Comparison of ENCODE assay signal across 15 cellular contexts in the genomic region with DNA sequence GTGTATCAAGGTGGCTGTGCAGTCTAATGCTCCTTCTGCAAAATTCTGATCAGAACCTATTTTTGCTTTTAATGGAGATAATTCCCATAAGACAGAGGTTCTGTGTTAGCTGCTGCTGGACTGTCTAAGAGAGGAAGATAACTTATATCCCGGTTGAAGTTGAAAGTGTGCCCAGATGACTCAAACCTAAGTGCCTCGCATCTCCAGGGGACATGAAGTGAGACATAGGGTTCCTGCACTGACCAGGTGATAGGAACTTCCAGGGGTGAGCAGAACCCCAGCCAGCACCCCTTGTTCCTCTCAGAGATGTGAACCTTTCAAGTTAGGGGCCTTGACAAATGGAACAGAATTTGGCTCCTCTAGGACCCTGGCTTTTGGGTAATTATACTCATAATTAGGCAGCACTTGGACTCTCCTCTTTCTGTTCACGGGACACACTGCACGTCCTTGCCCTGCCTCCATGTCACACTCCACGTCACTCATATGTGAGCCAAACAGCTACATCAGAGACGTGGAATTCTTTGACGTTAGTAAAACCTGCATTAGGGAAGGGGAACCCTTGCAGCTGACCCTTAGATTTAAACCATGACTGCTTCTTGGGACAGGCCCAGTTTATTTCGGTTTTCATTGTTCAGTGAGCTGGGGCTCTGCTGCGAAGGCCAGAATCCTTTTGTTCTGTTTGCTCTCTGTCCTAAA.
"Had no signal": no experiment of that assay in that cellular context is flagged by ENCODE, and none has a peak within 500 bp of the region (broad histone marks: within the 10 kb centered on the region; RNA-seq: fewer than 3 reads in every experiment).

No MANE protein-coding gene starts in this region.

- H3K9me3 ChIP-seq: ascending aorta, gastrocnemius medialis, ovary had no signal

- ATAC-seq: activated CD4-positive, alpha-beta T cell treated with anti-CD3 and anti-CD28 coated beads for 36 hours; left lobe of liver; stimulated activated naive B cell treated with anti-CD40 and anti-IgM and Interleukin-4, amounts not matched to agents 10 μg/mL and 1 μg/mL and 100 μg/mL, for 72 hours; WTC11 had no signal

- H3K27me3 ChIP-seq: ascending aorta, gastrocnemius medialis, ovary, tibial artery had no signal

- H3K27ac ChIP-seq: ascending aorta, epithelial cell of prostate, gastrocnemius medialis, ovary, tibial artery had no signal

- H3K4me1 ChIP-seq: ascending aorta, tibial artery had no signal

- DNase-seq: activated CD4-positive, alpha-beta T cell treated with anti-CD3 and anti-CD28 coated beads for 36 hours; activated CD4-positive, alpha-beta T cell treated with anti-CD3 and anti-CD28 coated beads, Interleukin-2, amount 50 U/mL, for 48 hours; activated naive CD4-positive, alpha-beta T cell treated with anti-CD3 and anti-CD28 coated beads, Interleukin-2, amount 10 ng/mL, durations not matched to agents 7 days and 5 days; activated T-cell treated with anti-CD3 and anti-CD28 coated beads, Interleukin-2, amount 50 U/mL, for 24 hours; gastrocnemius medialis; head of caudate nucleus; mammary epithelial cell; ovary; stimulated activated naive B cell treated with anti-CD40 and anti-IgM and Interleukin-4, amounts not matched to agents 10 μg/mL and 1 μg/mL and 100 μg/mL, for 72 hours; SW 1271; tibial artery had no signal

- H3K4me3 ChIP-seq: ascending aorta, gastrocnemius medialis, ovary, tibial artery had no signal

- H3K36me3 ChIP-seq: ascending aorta, gastrocnemius medialis, ovary had no signal
